8 cellular contexts compared by ENCODE assay signal in the genomic region with DNA sequence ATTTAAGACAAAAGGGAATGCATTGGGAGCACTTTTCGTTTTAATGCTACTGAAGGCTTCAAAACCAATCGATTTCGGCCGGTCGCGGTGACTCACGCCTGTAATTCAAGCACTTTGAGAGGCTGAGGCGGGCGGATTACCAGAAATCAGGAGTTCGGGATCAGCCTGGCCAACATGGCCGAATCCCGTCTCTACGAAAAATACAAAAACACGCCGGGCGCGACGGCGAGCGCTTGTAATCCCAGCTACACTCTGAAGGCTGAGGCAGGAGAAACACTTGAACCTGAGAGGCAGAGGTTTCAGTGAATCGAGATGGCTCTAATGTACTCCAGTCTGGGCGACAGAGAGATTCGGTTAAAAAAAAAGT. TPM values are rescaled to one million over a fixed set of nuclear protein-coding genes. Genes with fewer than 3 reads are reported as not detected.
DNase-seq lines count a peak whose midpoint lies in the region; ATAC-seq and TF ChIP-seq lines count a peak whose summit lies in the region.

No MANE protein-coding gene starts in this region.

- no peaks in the 10 kb centered on the region for H3K27me3 ChIP-seq in esophagus squamous epithelium
- H3K27me3 ChIP-seq in upper lobe of right lung, result no peaks in the 10 kb centered on the region

- peak overlapping the region; percentile 94 for H3K4me3 Mint-ChIP-seq in natural killer cell treated with Interleukin-12 subunit alpha and Interleukin-12 subunit beta and Interleukin-15 and Interleukin-18, amount 100 ng/mL, for 72 hours

- no peaks in the 10 kb centered on the region for H3K27me3 Mint-ChIP-seq in natural killer cell treated with Interleukin-12 subunit alpha and Interleukin-12 subunit beta and Interleukin-15 and Interleukin-18, amount 100 ng/mL, for 72 hours

- peak overlapping the region; percentile 39 to 88 (median 69) for H3K4me3 ChIP-seq in esophagus squamous epithelium
- peak overlapping the region; percentile 56 for H3K4me3 ChIP-seq in upper lobe of right lung

- peak overlapping the region; percentile 98 to 99 for H3K27ac Mint-ChIP-seq in natural killer cell treated with Interleukin-12 subunit alpha and Interleukin-12 subunit beta and Interleukin-15 and Interleukin-18, amount 100 ng/mL, for 72 hours

- no peaks in the 10 kb centered on the region for H3K9me3 Mint-ChIP-seq in natural killer cell treated with Interleukin-12 subunit alpha and Interleukin-12 subunit beta and Interleukin-15 and Interleukin-18, amount 100 ng/mL, for 72 hours

- H3K27ac ChIP-seq in esophagus squamous epithelium (peak overlapping the region; percentile 93 to 100 (median 98)), upper lobe of right lung (peak overlapping the region; percentile 96)

- TF ChIP-seq POLR2A in esophagus squamous epithelium (IDR thresholded peaks at IDR 0.05), result no peak

- H3K36me3 ChIP-seq in esophagus squamous epithelium (no peaks in the 10 kb centered on the region), upper lobe of right lung (no peaks in the 10 kb centered on the region)

- peak; percentile 21 for ATAC-seq in GM21529 (IDR thresholded peaks at IDR 0.05; ENCODE audit: unreplicated experiment)
- ATAC-seq in natural killer cell treated with Interleukin-12 subunit alpha and Interleukin-12 subunit beta and Interleukin-15 and Interleukin-18, amount 100 ng/mL, for 72 hours, result peak in 1 of 2 donors; percentile 1
- ATAC-seq in upper lobe of right lung, result peak; percentile 31
- no peak for ATAC-seq in HG03135 (IDR thresholded peaks at IDR 0.05; ENCODE audit: unreplicated experiment)

- 0 to 1% methylated on average over 20 of the region's 23 CpGs for WGBS in esophagus squamous epithelium, 2 donors

- peak; percentile 73 for DNase-seq in DMS153 (lab: John Stamatoyannopoulos, UW)
- DNase-seq in Kasumi-1 (lab: John Stamatoyannopoulos, UW), result peak; percentile 67 to 75
- peak; percentile 58 for DNase-seq in activated T-cell treated with anti-CD3 and anti-CD28 coated beads for 48 hours (ENCODE audit: low read depth)
- DNase-seq in esophagus squamous epithelium (lab: John Stamatoyannopoulos, UW), result no peak
- DNase-seq in natural killer cell treated with Interleukin-12 subunit alpha and Interleukin-12 subunit beta and Interleukin-15 and Interleukin-18, amount 100 ng/mL, for 72 hours (ENCODE audit: low spot score), result no peak
- DNase-seq in upper lobe of right lung, result peak; percentile 84

- no peaks in the 10 kb centered on the region for H3K36me3 Mint-ChIP-seq in natural killer cell treated with Interleukin-12 subunit alpha and Interleukin-12 subunit beta and Interleukin-15 and Interleukin-18, amount 100 ng/mL, for 72 hours

- H3K4me1 ChIP-seq in esophagus squamous epithelium, result peaks cover 8 to 67% (median 15%) of the 10 kb centered on the region in 3 donors
- peaks cover 19% of the 10 kb centered on the region for H3K4me1 ChIP-seq in upper lobe of right lung

- no peaks in the 10 kb centered on the region for H3K9me3 ChIP-seq in esophagus squamous epithelium
- H3K9me3 ChIP-seq in upper lobe of right lung, result no peaks in the 10 kb centered on the region

- H3K4me1 Mint-ChIP-seq in natural killer cell treated with Interleukin-12 subunit alpha and Interleukin-12 subunit beta and Interleukin-15 and Interleukin-18, amount 100 ng/mL, for 72 hours (ENCODE audit: low read depth in 2 of 2), result peaks cover 37 to 43% of the 10 kb centered on the region in 2 donors

- no peak for TF ChIP-seq CTCF in esophagus squamous epithelium (IDR thresholded peaks at IDR 0.05)
- no peak for TF ChIP-seq CTCF in upper lobe of right lung (IDR thresholded peaks at IDR 0.05)

- intact Hi-C loops in esophagus squamous epithelium (cut with DNase I) (no loop called here), upper lobe of right lung (cut with DNase I) (no loop called here)

RNA-seq across cellular contexts. Expression of gene TRIM38, which starts 58.4 kb away (rescaled TPM):
- 1 to 10 TPM; 7.7 to 9.0 (median 8.5) TPM for total RNA-seq in esophagus squamous epithelium
- 10 to 100 TPM; 17.8 to 19.1 TPM for total RNA-seq in natural killer cell treated with Interleukin-12 subunit alpha and Interleukin-12 subunit beta and Interleukin-15 and Interleukin-18, amount 100 ng/mL, for 72 hours
- 18.0 TPM for total RNA-seq in upper lobe of right lung

Comparison
In these comparisons a context has a peak if more than half of its experiments do, and no peak if none do; other contexts are left out.
1. DNase-seq: peak in DMS153 (single experiment), Kasumi-1 (2 of 2), activated T-cell treated with anti-CD3 and anti-CD28 coated beads for 48 hours (single experiment) and upper lobe of right lung (single experiment); none in esophagus squamous epithelium (single experiment) and natural killer cell treated with Interleukin-12 subunit alpha and Interleukin-12 subunit beta and Interleukin-15 and Interleukin-18, amount 100 ng/mL, for 72 hours (single experiment).